Comparison of ENCODE assay signal across 8 cellular contexts in genomic region chr7:111561909-111562732, GRCh38. TPM values are rescaled to one million over a fixed set of nuclear protein-coding genes. Genes with fewer than 3 reads are reported as not detected.
DNase-seq lines count a peak whose midpoint lies in the region; ATAC-seq and TF ChIP-seq lines count a peak whose summit lies in the region.

Gene IMMP2L, minus strand, starts transcription at chr7:111562492.

- ATAC-seq in GM19035 (IDR thresholded peaks at IDR 0.05; ENCODE audit: unreplicated experiment) (peak; percentile 91), HG03342 (IDR thresholded peaks at IDR 0.05; ENCODE audit: unreplicated experiment) (peak; percentile 81)

- H3K4me3 ChIP-seq in BE2C (ENCODE audit: low read depth, low read length) (peak within 1 kb of the TSS; percentile 68), choroid plexus epithelial cell (ENCODE audit: low read depth, low read length) (peak within 1 kb of the TSS; percentile 78)

- TF ChIP-seq CTCF in BE2C (IDR thresholded peaks at IDR 0.05; ENCODE audit: low read depth, low read length): peak; percentile 56
- peak; percentile 49 for TF ChIP-seq CTCF in choroid plexus epithelial cell (conservative IDR thresholded peaks at IDR 0.05; ENCODE audit: low read depth, low read length)

- H3K36me3 ChIP-seq in BE2C: peaks cover 14% of the 10 kb centered on the region

- H3K27me3 ChIP-seq in BE2C: no peaks in the 10 kb centered on the region

- DNase-seq in BE2C (peak; percentile 95), NCI-H510A (lab: John Stamatoyannopoulos, UW) (peak; percentile 73), choroid plexus epithelial cell (ENCODE audit: low read depth) (peak; percentile 88), left kidney (ENCODE audit: low read depth, low spot score) (peak; percentile 95)
- peak; percentile 93 for DNase-seq in activated CD4-positive, alpha-beta T cell treated with anti-CD3 and anti-CD28 coated beads for 48 hours
- DNase-seq in stimulated activated CD4-positive, alpha-beta T cell treated with anti-CD3 and anti-CD28 coated beads, Interleukin-1b, Interleukin-23, amount 100 ng/mL, for 4 hours (ENCODE audit: low read depth in 2 of 2): peak; percentile 89 to 95

- H3K9me3 ChIP-seq in BE2C: no peaks in the 10 kb centered on the region

- peaks cover 21% of the 10 kb centered on the region for H3K4me1 ChIP-seq in BE2C

RNA-seq across cellular contexts. Expression of gene IMMP2L, which starts in this region (rescaled TPM):
- polyA plus RNA-seq in BE2C (2012; ENCODE audit: insufficient read depth, insufficient read length, low read depth): 30.2 TPM

Comparison
In these comparisons a context has a peak if more than half of its experiments do, and no peak if none do; other contexts are left out.
1. Peak in every context shown above with its lines: DNase-seq, ATAC-seq and H3K4me3 ChIP-seq.